1 cellular context compared by ENCODE assay signal in genomic region chr14:53214384-53214783, GRCh38.
TF ChIP-seq lines count a peak whose summit lies in the region.

No MANE protein-coding gene starts in this region.

TF ChIP-seq in GM23338, 12 proteins besides CTCF, POLR2A, EP300 and RAD21:
- TF ChIP-seq, protein P1, sequence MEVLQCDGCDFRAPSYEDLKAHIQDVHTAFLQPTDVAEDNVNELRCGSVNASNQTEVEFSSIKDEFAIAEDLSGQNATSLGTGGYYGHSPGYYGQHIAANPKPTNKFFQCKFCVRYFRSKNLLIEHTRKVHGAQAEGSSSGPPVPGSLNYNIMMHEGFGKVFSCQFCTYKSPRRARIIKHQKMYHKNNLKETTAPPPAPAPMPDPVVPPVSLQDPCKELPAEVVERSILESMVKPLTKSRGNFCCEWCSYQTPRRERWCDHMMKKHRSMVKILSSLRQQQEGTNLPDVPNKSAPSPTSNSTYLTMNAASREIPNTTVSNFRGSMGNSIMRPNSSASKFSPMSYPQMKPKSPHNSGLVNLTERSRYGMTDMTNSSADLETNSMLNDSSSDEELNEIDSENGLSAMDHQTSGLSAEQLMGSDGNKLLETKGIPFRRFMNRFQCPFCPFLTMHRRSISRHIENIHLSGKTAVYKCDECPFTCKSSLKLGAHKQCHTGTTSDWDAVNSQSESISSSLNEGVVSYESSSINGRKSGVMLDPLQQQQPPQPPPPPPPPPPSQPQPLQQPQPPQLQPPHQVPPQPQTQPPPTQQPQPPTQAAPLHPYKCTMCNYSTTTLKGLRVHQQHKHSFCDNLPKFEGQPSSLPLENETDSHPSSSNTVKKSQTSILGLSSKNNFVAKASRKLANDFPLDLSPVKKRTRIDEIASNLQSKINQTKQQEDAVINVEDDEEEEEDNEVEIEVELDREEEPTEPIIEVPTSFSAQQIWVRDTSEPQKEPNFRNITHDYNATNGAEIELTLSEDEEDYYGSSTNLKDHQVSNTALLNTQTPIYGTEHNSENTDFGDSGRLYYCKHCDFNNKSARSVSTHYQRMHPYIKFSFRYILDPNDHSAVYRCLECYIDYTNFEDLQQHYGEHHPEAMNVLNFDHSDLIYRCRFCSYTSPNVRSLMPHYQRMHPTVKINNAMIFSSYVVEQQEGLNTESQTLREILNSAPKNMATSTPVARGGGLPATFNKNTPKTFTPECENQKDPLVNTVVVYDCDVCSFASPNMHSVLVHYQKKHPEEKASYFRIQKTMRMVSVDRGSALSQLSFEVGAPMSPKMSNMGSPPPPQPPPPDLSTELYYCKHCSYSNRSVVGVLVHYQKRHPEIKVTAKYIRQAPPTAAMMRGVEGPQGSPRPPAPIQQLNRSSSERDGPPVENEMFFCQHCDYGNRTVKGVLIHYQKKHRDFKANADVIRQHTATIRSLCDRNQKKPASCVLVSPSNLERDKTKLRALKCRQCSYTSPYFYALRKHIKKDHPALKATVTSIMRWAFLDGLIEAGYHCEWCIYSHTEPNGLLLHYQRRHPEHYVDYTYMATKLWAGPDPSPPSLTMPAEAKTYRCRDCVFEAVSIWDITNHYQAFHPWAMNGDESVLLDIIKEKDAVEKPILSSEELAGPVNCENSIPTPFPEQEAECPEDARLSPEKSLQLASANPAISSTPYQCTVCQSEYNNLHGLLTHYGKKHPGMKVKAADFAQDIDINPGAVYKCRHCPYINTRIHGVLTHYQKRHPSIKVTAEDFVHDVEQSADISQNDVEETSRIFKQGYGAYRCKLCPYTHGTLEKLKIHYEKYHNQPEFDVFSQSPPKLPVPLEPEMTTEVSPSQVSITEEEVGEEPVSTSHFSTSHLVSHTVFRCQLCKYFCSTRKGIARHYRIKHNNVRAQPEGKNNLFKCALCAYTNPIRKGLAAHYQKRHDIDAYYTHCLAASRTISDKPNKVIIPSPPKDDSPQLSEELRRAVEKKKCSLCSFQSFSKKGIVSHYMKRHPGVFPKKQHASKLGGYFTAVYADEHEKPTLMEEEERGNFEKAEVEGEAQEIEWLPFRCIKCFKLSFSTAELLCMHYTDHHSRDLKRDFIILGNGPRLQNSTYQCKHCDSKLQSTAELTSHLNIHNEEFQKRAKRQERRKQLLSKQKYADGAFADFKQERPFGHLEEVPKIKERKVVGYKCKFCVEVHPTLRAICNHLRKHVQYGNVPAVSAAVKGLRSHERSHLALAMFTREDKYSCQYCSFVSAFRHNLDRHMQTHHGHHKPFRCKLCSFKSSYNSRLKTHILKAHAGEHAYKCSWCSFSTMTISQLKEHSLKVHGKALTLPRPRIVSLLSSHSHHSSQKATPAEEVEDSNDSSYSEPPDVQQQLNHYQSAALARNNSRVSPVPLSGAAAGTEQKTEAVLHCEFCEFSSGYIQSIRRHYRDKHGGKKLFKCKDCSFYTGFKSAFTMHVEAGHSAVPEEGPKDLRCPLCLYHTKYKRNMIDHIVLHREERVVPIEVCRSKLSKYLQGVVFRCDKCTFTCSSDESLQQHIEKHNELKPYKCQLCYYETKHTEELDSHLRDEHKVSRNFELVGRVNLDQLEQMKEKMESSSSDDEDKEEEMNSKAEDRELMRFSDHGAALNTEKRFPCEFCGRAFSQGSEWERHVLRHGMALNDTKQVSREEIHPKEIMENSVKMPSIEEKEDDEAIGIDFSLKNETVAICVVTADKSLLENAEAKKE (CRISPR knock-in tag; IDR thresholded peaks at IDR 0.05), result no peak
- TF ChIP-seq ETS1 (IDR thresholded peaks at IDR 0.05) (no peak), ZNF331 (CRISPR knock-in tag; IDR thresholded peaks at IDR 0.05; ENCODE audit: low read depth) (no peak), EZH2 (IDR thresholded peaks at IDR 0.05; ENCODE audit: low read depth, unreplicated experiment) (no peak), CREB1 (CRISPR knock-in tag; IDR thresholded peaks at IDR 0.05; ENCODE audit: low read depth) (no peak), REST (IDR thresholded peaks at IDR 0.05; ENCODE audit: unreplicated experiment) (no peak), NANOG (IDR thresholded peaks at IDR 0.05; ENCODE audit: borderline replicate concordance) (no peak), JUNB (IDR thresholded peaks at IDR 0.05; ENCODE audit: unreplicated experiment) (no peak), POLR2AphosphoS5 (IDR thresholded peaks at IDR 0.05; ENCODE audit: low read depth) (no peak), STAT1 (IDR thresholded peaks at IDR 0.05; ENCODE audit: unreplicated experiment) (no peak), ZNF114 (CRISPR knock-in tag; IDR thresholded peaks at IDR 0.05) (no peak), EZH2phosphoT487 (IDR thresholded peaks at IDR 0.05; ENCODE audit: unreplicated experiment) (no peak)
